1 cellular context compared by ENCODE assay signal in genomic region chr19:5403968-5404640, GRCh38.
TF ChIP-seq lines count a peak whose summit lies in the region.

No MANE protein-coding gene starts in this region.

TF ChIP-seq in HepG2, 621 proteins besides CTCF, POLR2A, EP300 and RAD21 (continued from another document and continues in another):
- TF ChIP-seq ZNF318 (CRISPR knock-in tag; IDR thresholded peaks at IDR 0.05) (no peak), KDM4B (CRISPR knock-in tag; IDR thresholded peaks at IDR 0.05) (peak; percentile 86; the same call in 1 of the 2 replicates), TRAFD1 (CRISPR knock-in tag; IDR thresholded peaks at IDR 0.05; ENCODE audit: borderline replicate concordance) (no peak), ZNF337 (CRISPR knock-in tag; IDR thresholded peaks at IDR 0.05; ENCODE audit: borderline replicate concordance, low read depth) (no peak), PBX3 (CRISPR knock-in tag; IDR thresholded peaks at IDR 0.05; ENCODE audit: borderline replicate concordance) (0 out of 2 replicates have a peak, but pooled peaks have one; percentile 81), PTBP1 (IDR thresholded peaks at IDR 0.05; ENCODE audit: low read depth, low read length, poor library complexity, severe bottlenecking) (no peak), DNMT3B (CRISPR knock-in tag; conservative IDR thresholded peaks at IDR 0.05) (peak; percentile 98), ZNF703 (CRISPR knock-in tag; IDR thresholded peaks at IDR 0.05; ENCODE audit: borderline replicate concordance) (no peak), ARNT (IDR thresholded peaks at IDR 0.05) (no peak), ZBTB3 (CRISPR knock-in tag; IDR thresholded peaks at IDR 0.05; ENCODE audit: borderline replicate concordance, low read depth) (peak; percentile 56; the same call in 1 of the 2 replicates), ZNF451 (CRISPR knock-in tag; IDR thresholded peaks at IDR 0.05) (no peak), GMEB1 (CRISPR knock-in tag; IDR thresholded peaks at IDR 0.05; ENCODE audit: borderline replicate concordance) (no peak), FOXA1 (IDR thresholded peaks at IDR 0.05) (no peak), FOXA1 (CRISPR knock-in tag; IDR thresholded peaks at IDR 0.05) (no peak), ZNF484 (CRISPR knock-in tag; IDR thresholded peaks at IDR 0.05; ENCODE audit: borderline replicate concordance, low read depth) (no peak; the same call in 1 of the 2 replicates), TOE1 (CRISPR knock-in tag; IDR thresholded peaks at IDR 0.05) (no peak; the same call in 1 of the 2 replicates), ETV6 (CRISPR knock-in tag; conservative IDR thresholded peaks at IDR 0.05) (peak; percentile 86), NR0B2 (CRISPR knock-in tag; IDR thresholded peaks at IDR 0.05) (no peak), SRF (IDR thresholded peaks at IDR 0.05; ENCODE audit: low read depth, low read length) (no peak), FOXK1 (CRISPR knock-in tag; IDR thresholded peaks at IDR 0.05; ENCODE audit: borderline replicate concordance, low read depth) (peak; percentile 72; the same call in 1 of the 2 replicates), CREB3 (CRISPR knock-in tag; IDR thresholded peaks at IDR 0.05) (peak; percentile 83; the same call in 1 of the 2 replicates), ZGPAT (CRISPR knock-in tag; IDR thresholded peaks at IDR 0.05) (no peak; the same call in 1 of the 2 replicates), PHF5A (CRISPR knock-in tag; IDR thresholded peaks at IDR 0.05; ENCODE audit: low read depth, unreplicated experiment) (no peak), ZNF546 (CRISPR knock-in tag; conservative IDR thresholded peaks at IDR 0.05) (peak; percentile 76; the same call in 1 of the 2 replicates), ZNF567 (CRISPR knock-in tag; IDR thresholded peaks at IDR 0.05; ENCODE audit: borderline replicate concordance) (no peak), ZNF724P (CRISPR knock-in tag; IDR thresholded peaks at IDR 0.05; ENCODE audit: borderline replicate concordance) (peak; percentile 46; the same call in 1 of the 2 replicates), ASH2L (IDR thresholded peaks at IDR 0.05; ENCODE audit: insufficient read length, low read depth, low read length) (no peak), NKX3-1 (CRISPR knock-in tag; IDR thresholded peaks at IDR 0.05) (peak; percentile 94), FIP1L1 (IDR thresholded peaks at IDR 0.05; ENCODE audit: borderline replicate concordance, insufficient read depth, low read depth, low read length) (no peak), ZSCAN31 (CRISPR knock-in tag; IDR thresholded peaks at IDR 0.05; ENCODE audit: low read depth) (no peak), ZNF558 (CRISPR knock-in tag; IDR thresholded peaks at IDR 0.05; ENCODE audit: borderline replicate concordance) (peak; percentile 76; the same call in 1 of the 2 replicates), NR2F1 (CRISPR knock-in tag; IDR thresholded peaks at IDR 0.05) (no peak), UBTF (CRISPR knock-in tag; IDR thresholded peaks at IDR 0.05) (no peak), ZNF101 (CRISPR knock-in tag; IDR thresholded peaks at IDR 0.05; ENCODE audit: borderline replicate concordance, low read depth) (0 out of 2 replicates have a peak, but pooled peaks have one; percentile 42), ZKSCAN5 (CRISPR knock-in tag; IDR thresholded peaks at IDR 0.05) (0 out of 2 replicates have a peak, but pooled peaks have one; percentile 36), ZNF205 (CRISPR knock-in tag; IDR thresholded peaks at IDR 0.05) (peak; percentile 75)
- TF ChIP-seq, protein P1, sequence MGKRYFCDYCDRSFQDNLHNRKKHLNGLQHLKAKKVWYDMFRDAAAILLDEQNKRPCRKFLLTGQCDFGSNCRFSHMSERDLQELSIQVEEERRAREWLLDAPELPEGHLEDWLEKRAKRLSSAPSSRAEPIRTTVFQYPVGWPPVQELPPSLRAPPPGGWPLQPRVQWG (CRISPR knock-in tag; IDR thresholded peaks at IDR 0.05; ENCODE audit: borderline replicate concordance, low read depth) = no peak
- TF ChIP-seq, protein P2, sequence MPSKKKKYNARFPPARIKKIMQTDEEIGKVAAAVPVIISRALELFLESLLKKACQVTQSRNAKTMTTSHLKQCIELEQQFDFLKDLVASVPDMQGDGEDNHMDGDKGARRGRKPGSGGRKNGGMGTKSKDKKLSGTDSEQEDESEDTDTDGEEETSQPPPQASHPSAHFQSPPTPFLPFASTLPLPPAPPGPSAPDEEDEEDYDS (CRISPR knock-in tag; IDR thresholded peaks at IDR 0.05) = peak; percentile 63; the same call in 1 of the 2 replicates
- TF ChIP-seq, protein P3, sequence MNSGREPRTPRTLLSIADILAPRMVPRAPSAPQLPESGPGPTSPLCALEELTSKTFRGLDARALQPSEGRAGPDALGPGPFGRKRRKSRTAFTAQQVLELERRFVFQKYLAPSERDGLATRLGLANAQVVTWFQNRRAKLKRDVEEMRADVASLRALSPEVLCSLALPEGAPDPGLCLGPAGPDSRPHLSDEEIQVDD (CRISPR knock-in tag; IDR thresholded peaks at IDR 0.05; ENCODE audit: borderline replicate concordance) = no peak
